Comparison of ENCODE assay signal across 1 cellular context in the genomic region with DNA sequence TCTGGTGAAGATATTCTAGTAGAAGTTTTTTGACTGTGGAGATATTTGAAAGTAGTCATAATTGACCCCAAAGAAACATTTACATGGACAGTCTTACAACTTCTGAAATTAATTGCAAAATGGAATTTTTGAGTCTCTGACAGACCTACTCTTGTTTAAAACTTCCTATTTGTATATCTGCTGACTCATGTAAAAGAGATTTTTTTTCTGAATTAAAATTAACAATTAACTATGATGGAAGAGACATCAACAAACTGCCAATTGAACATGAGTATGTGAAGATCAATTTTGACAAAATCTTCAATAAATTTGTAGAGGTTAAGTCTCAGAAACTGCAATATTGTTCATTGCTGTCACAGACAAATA.
TF ChIP-seq lines count a peak whose summit lies in the region.

No MANE protein-coding gene starts in this region.

TF ChIP-seq in IMR-90, 13 proteins besides CTCF, POLR2A, EP300 and RAD21:
- no peak for TF ChIP-seq CHD1 (IDR thresholded peaks at IDR 0.05; ENCODE audit: low read depth, low read length)
- no peak for TF ChIP-seq RFX5 (IDR thresholded peaks at IDR 0.05; ENCODE audit: low read depth, low read length)
- no peak for TF ChIP-seq BHLHE40 (IDR thresholded peaks at IDR 0.05; ENCODE audit: low read depth, low read length)
- TF ChIP-seq MAZ (IDR thresholded peaks at IDR 0.05; ENCODE audit: borderline replicate concordance, low read depth, low read length) = no peak
- no peak for TF ChIP-seq SMC3 (IDR thresholded peaks at IDR 0.05; ENCODE audit: low read depth, low read length)
- TF ChIP-seq, protein P1, sequence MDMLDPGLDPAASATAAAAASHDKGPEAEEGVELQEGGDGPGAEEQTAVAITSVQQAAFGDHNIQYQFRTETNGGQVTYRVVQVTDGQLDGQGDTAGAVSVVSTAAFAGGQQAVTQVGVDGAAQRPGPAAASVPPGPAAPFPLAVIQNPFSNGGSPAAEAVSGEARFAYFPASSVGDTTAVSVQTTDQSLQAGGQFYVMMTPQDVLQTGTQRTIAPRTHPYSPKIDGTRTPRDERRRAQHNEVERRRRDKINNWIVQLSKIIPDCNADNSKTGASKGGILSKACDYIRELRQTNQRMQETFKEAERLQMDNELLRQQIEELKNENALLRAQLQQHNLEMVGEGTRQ (IDR thresholded peaks at IDR 0.05; ENCODE audit: low read depth, low read length) = no peak
- no peak for TF ChIP-seq MXI1 (IDR thresholded peaks at IDR 0.05; ENCODE audit: borderline replicate concordance, low read depth, low read length)
- peak; percentile 60; the same call in 1 of the 2 replicates for TF ChIP-seq NFE2L2 (IDR thresholded peaks at IDR 0.05; ENCODE audit: low read depth, low read length)
- TF ChIP-seq RCOR1 (IDR thresholded peaks at IDR 0.05; ENCODE audit: insufficient replicate concordance, low read length) = no peak
- TF ChIP-seq, protein P2, sequence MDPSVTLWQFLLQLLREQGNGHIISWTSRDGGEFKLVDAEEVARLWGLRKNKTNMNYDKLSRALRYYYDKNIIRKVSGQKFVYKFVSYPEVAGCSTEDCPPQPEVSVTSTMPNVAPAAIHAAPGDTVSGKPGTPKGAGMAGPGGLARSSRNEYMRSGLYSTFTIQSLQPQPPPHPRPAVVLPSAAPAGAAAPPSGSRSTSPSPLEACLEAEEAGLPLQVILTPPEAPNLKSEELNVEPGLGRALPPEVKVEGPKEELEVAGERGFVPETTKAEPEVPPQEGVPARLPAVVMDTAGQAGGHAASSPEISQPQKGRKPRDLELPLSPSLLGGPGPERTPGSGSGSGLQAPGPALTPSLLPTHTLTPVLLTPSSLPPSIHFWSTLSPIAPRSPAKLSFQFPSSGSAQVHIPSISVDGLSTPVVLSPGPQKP (IDR thresholded peaks at IDR 0.05; ENCODE audit: borderline replicate concordance, low read depth, low read length) = no peak
- TF ChIP-seq MAFK (IDR thresholded peaks at IDR 0.05; ENCODE audit: low read depth, low read length) = peak; percentile 98
- no peak for TF ChIP-seq FOS (IDR thresholded peaks at IDR 0.05; ENCODE audit: low read depth, low read length)
- no peak for TF ChIP-seq CEBPB (IDR thresholded peaks at IDR 0.05; ENCODE audit: low read depth, low read length)
